22 cellular contexts compared by ENCODE assay signal in the genomic region with DNA sequence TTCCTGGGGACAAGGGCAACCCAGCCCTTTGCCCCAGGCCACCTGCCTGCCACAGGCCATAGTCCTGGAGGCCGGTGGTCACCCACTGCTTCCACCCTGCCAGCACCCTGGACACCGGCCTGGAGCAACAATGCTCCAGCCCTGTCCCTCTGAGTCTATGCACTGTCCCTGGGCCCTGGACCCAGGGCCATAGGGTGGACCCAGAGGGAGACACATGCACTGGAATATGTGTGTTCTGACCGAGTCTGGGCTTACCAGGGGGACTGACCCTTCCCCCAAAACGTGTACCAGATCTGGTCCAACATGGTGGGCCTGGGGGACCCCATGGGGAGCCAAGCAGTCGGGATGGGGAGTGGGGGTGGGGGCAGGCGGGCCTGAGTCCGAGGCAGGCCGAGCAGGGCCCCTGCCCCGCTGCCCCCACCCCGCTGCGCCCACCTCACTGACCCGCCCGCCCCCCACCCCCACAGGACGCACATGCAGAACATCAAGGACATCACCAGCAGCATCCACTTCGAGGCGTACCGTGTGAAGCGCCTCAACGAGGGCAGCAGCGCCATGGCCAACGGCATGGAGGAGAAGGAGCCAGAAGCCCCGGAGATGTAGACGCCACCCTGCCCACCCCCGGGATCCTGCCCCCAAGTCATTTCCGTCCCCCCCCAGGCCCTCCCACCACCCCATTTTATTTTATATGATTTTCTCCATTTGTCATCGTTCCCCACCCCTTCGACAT.
A peak's percentile ranks its signal among the peaks of the same experiment; 100 is the strongest.
DNase-seq lines count a peak whose midpoint lies in the region; ATAC-seq, FAIRE-seq and TF ChIP-seq lines count a peak whose summit lies in the region.
"Had no signal": no experiment of that assay in that cellular context is flagged by ENCODE, and none has a peak within 500 bp of the region (broad histone marks: within the 10 kb centered on the region; RNA-seq: fewer than 3 reads in every experiment).

No MANE protein-coding gene starts in this region.

- H3K36me3 ChIP-seq in H7 (replicated peaks; ENCODE audit: control insufficient read depth, insufficient read depth, low read length), result peaks cover 9% of the 10 kb centered on the region
- peaks cover 34 to 53% of the 10 kb centered on the region in 2 experiments for H3K36me3 ChIP-seq in HepG2 (replicated peaks in 1 of 2; ENCODE audit: control insufficient read depth in 1 of 2, insufficient read depth in 2 of 2, low read length in 2 of 2)
- no peaks in the 10 kb centered on the region for H3K36me3 ChIP-seq in testis (ENCODE audit: low read depth, missing control alignments)

- DNase-seq in activated effector memory CD4-positive, alpha-beta T cell treated with anti-CD3 and anti-CD28 coated beads, Interleukin-2, amount 50 U/mL, for 16 hours, result peak; percentile 55
- DNase-seq in activated effector memory CD4-positive, alpha-beta T cell treated with Interleukin-2 at 50 U/mL for 16 hours, result no peak
- DNase-seq in H7 (peak; percentile 51), HepG2 (ENCODE audit: low spot score) (no peak), testis (peak; percentile 11), caudate nucleus (lab: John Stamatoyannopoulos, UW) (no peak)
- DNase-seq in stimulated activated CD4-positive, alpha-beta T cell treated with anti-CD3 and anti-CD28 coated beads, Interleukin-4, amount 100 ng/mL, for 1 hour, result no peak
- DNase-seq: ACHN; activated gamma-delta T cell treated with Interleukin-2 at 50 U/mL for 16 hours; DMS 273 treated with DMSO at 0.1 percent for 48 hours; esophagus squamous epithelium; left colon; midbrain; NCI-H1105; NCI-H524 treated with DMSO at 0.1 percent for 48 hours; nephron progenitor cell; stimulated activated CD4-positive, alpha-beta T cell treated with anti-CD3 and anti-CD28 coated beads, Interleukin-4, amount 100 ng/mL, for 24 hours; T-helper 9 cell had no signal

- no TSS peak for BruUV-seq in HepG2 (replicated peaks; lab: Mats Ljungman, UMichigan)

- POLR2A ChIA-PET in HepG2 (lab: Yijun Ruan, JAX), result no interaction called here

- H3K4me3 ChIP-seq in H7 (ENCODE audit: insufficient read depth, low read depth, low read length) (no peak overlapping the region), HepG2 (replicated peaks in 1 of 3; ENCODE audit: insufficient read depth in 1 of 3, low read depth in 2 of 3, low read length in 3 of 3) (no peak overlapping the region), testis (no peak overlapping the region)
- H3K4me3 ChIP-seq: esophagus squamous epithelium, gastroesophageal sphincter, skin epidermis had no signal

- TF ChIP-seq CTCF in HepG2 (CRISPR knock-in tag; IDR thresholded peaks at IDR 0.05), result no peak
- no peak for TF ChIP-seq CTCF in testis (IDR thresholded peaks at IDR 0.05)

- H3K9ac ChIP-seq in HepG2 (ENCODE audit: insufficient read depth, low read depth, low read length), result no peak overlapping the region

- peak in 1 of 2 experiments; percentile 22; a peak in 1 of 4 replicates for TF ChIP-seq POLR2A in HepG2 (IDR thresholded peaks at IDR 0.05; ENCODE audit: insufficient read depth in 1 of 2, low read depth in 2 of 2, low read length in 2 of 2)
- TF ChIP-seq POLR2A in testis (IDR thresholded peaks at IDR 0.05), result no peak

- H3K4me1 ChIP-seq in HepG2 (ENCODE audit: insufficient read depth, low read length), result peaks cover 6% of the 10 kb centered on the region
- no peaks in the 10 kb centered on the region for H3K4me1 ChIP-seq in testis

- in situ Hi-C loops in HepG2 (cut with HindIII; ENCODE audit: extremely low pct_ligation_motif_present, low pct_unique_long_range_greater_than_20kb), result loop anchor here (5.0 kb wide), 2 partner anchors 71 to 166 kb away; no protein-coding TSS in a partner anchor

- WGBS in HepG2 (ENCODE audit: low lambda C conversion rate), result 95% methylated on average over 9 of the region's 27 CpGs
- 85 to 87% methylated on average over 11 to 16 of the region's 27 CpGs for WGBS in testis, 2 donors

- H4K20me1 ChIP-seq in HepG2 (ENCODE audit: insufficient read depth, low read length), result peaks cover 16% of the 10 kb centered on the region; the same call in 1 of the 2 replicates

- no peaks in the 10 kb centered on the region for H3K27me3 ChIP-seq in H7 (ENCODE audit: control insufficient read depth, insufficient read depth, low read length)
- H3K27me3 ChIP-seq in HepG2 (ENCODE audit: control insufficient read depth in 1 of 2, insufficient read depth in 2 of 2, low read length in 2 of 2), result no peaks in the 10 kb centered on the region
- H3K27me3 ChIP-seq in testis, result no peaks in the 10 kb centered on the region
- H3K27me3 ChIP-seq: esophagus squamous epithelium, gastroesophageal sphincter had no signal

- H2AFZ ChIP-seq in HepG2 (ENCODE audit: low read length), result no peak overlapping the region

- ATAC-seq in HepG2, result peak; percentile 4; the same call in 2 of the 3 replicates
- no peak for ATAC-seq in HG02798 (IDR thresholded peaks at IDR 0.05; ENCODE audit: poor library complexity, unreplicated experiment)
- ATAC-seq: gastroesophageal sphincter, left colon had no signal

- no peaks in the 10 kb centered on the region for H3K79me2 ChIP-seq in HepG2 (ENCODE audit: insufficient read depth, low read length)

- intact Hi-C loops in HepG2 (cut with micrococcal nuclease; ENCODE audit: unreplicated experiment) (no loop called here), testis (cut with DNase I; ENCODE audit: low total_unique reads) (no loop called here)

- TF ChIP-seq EP300 in HepG2 (IDR thresholded peaks at IDR 0.05; ENCODE audit: low read depth in 2 of 2, low read length in 2 of 2) (no peak), HepG2 (CRISPR knock-in tag; IDR thresholded peaks at IDR 0.05; ENCODE audit: borderline replicate concordance) (no peak)

- H3K9me3 ChIP-seq in HepG2 (ENCODE audit: low read length), result no peaks in the 10 kb centered on the region
- no peaks in the 10 kb centered on the region for H3K9me3 ChIP-seq in testis
- H3K9me3 ChIP-seq: esophagus squamous epithelium, gastroesophageal sphincter had no signal

- CTCF ChIA-PET in HepG2 (lab: Yijun Ruan, JAX; ENCODE audit: low intra/inter-chr PET ratio, low total read pairs), result no interaction called here

- H3K4me2 ChIP-seq in HepG2 (ENCODE audit: low read depth, low read length), result no peak overlapping the region

- FAIRE-seq in HepG2 (lab: Jason Lieb, UNC), result no peak

- no peak for TF ChIP-seq RAD21 in HepG2 (CRISPR knock-in tag; IDR thresholded peaks at IDR 0.05)

- H3K27ac ChIP-seq in HepG2 (ENCODE audit: extremely low read length, insufficient read depth, low read length), result no peak overlapping the region
- no peak overlapping the region for H3K27ac ChIP-seq in testis
- H3K27ac ChIP-seq in caudate nucleus (ENCODE audit: low read depth, low read length), result no peak overlapping the region
- H3K27ac ChIP-seq: C4-2B, esophagus squamous epithelium, gastroesophageal sphincter had no signal

TF ChIP-seq in HepG2, 621 proteins besides CTCF, POLR2A, EP300 and RAD21:
- no peak for TF ChIP-seq ZNF788 (CRISPR knock-in tag; IDR thresholded peaks at IDR 0.05; ENCODE audit: borderline replicate concordance)
- TF ChIP-seq AGO2 (optimal IDR thresholded peaks at IDR 0.05; ENCODE audit: low read depth, low read length), result peak; percentile 50
- peak; percentile 97 for TF ChIP-seq RBM22 (optimal IDR thresholded peaks at IDR 0.05; ENCODE audit: low read length)

Comparison
In these comparisons a context has a peak if more than half of its experiments do, and no peak if none do; other contexts are left out.
1. DNase-seq: peak in activated effector memory CD4-positive, alpha-beta T cell treated with anti-CD3 and anti-CD28 coated beads, Interleukin-2, amount 50 U/mL, for 16 hours (single experiment), H7 (single experiment) and testis (single experiment); none in activated effector memory CD4-positive, alpha-beta T cell treated with Interleukin-2 at 50 U/mL for 16 hours (single experiment), HepG2 (single experiment), caudate nucleus (0 of 61) and stimulated activated CD4-positive, alpha-beta T cell treated with anti-CD3 and anti-CD28 coated beads, Interleukin-4, amount 100 ng/mL, for 1 hour (single experiment).